In genomic region chr3:32973982-32974381, GRCh38 we compare ENCODE assay signal across 10 cellular contexts. TPM values are rescaled to one million over a fixed set of nuclear protein-coding genes. Genes with fewer than 3 reads are reported as not detected.
DNase-seq lines count a peak whose midpoint lies in the region; ATAC-seq and TF ChIP-seq lines count a peak whose summit lies in the region.
"Had no signal": no experiment of that assay in that cellular context is flagged by ENCODE, and none has a peak within 500 bp of the region (broad histone marks: within the 10 kb centered on the region; RNA-seq: fewer than 3 reads in every experiment).

No MANE protein-coding gene starts in this region.

- ATAC-seq in GM19468 (IDR thresholded peaks at IDR 0.05; ENCODE audit: extremely low read depth, unreplicated experiment) (peak; percentile 71), HG03378 (IDR thresholded peaks at IDR 0.05; ENCODE audit: unreplicated experiment) (peak; percentile 86), gastrocnemius medialis (no peak)
- peak; percentile 89 for ATAC-seq in effector memory CD8-positive, alpha-beta T cell (replicated peaks)
- ATAC-seq: left lung had no signal

- peak overlapping the region in 1 of 2 donors; percentile 51 for H3K27ac Mint-ChIP-seq in effector memory CD8-positive, alpha-beta T cell
- no peak overlapping the region for H3K27ac Mint-ChIP-seq in chondrocyte (ENCODE audit: unreplicated experiment)

- TF ChIP-seq CTCF in GM06990 (IDR thresholded peaks at IDR 0.05; ENCODE audit: insufficient read depth, low read length, poor library complexity, severe bottlenecking), result no peak
- no peak for TF ChIP-seq CTCF in gastrocnemius medialis (IDR thresholded peaks at IDR 0.05 in 4 of 5, conservative IDR thresholded peaks at IDR 0.05 in 1 of 5)
- no peak for TF ChIP-seq CTCF in chondrocyte (IDR thresholded peaks at IDR 0.05)

- H3K4me3 ChIP-seq in GM06990 (replicated peaks; ENCODE audit: low read depth, low read length) (no peak overlapping the region), gastrocnemius medialis (no peak overlapping the region)
- H3K4me3 ChIP-seq: left lung had no signal

- peak overlapping the region; percentile 34 to 58 for H3K4me3 Mint-ChIP-seq in effector memory CD8-positive, alpha-beta T cell
- no peak overlapping the region for H3K4me3 Mint-ChIP-seq in chondrocyte (ENCODE audit: unreplicated experiment)

- intact Hi-C loops in gastrocnemius medialis (cut with DNase I; ENCODE audit: low total_unique reads), result no loop called here

- peaks cover 22 to 53% of the 10 kb centered on the region in 2 donors for H3K4me1 Mint-ChIP-seq in effector memory CD8-positive, alpha-beta T cell (ENCODE audit: low read depth in 2 of 2)
- H3K4me1 Mint-ChIP-seq in chondrocyte (ENCODE audit: low read depth), result peaks cover 6% of the 10 kb centered on the region

- H3K9me3 Mint-ChIP-seq in effector memory CD8-positive, alpha-beta T cell, result no peaks in the 10 kb centered on the region
- no peaks in the 10 kb centered on the region for H3K9me3 Mint-ChIP-seq in chondrocyte (ENCODE audit: low read depth)

- no peaks in the 10 kb centered on the region for H3K27me3 Mint-ChIP-seq in effector memory CD8-positive, alpha-beta T cell
- peaks cover 2% of the 10 kb centered on the region for H3K27me3 Mint-ChIP-seq in chondrocyte (ENCODE audit: low read depth)

- H3K36me3 ChIP-seq in GM06990 (ENCODE audit: control insufficient read depth, insufficient read depth, low read length), result no peaks in the 10 kb centered on the region
- H3K36me3 ChIP-seq in gastrocnemius medialis, result no peaks in the 10 kb centered on the region
- H3K36me3 ChIP-seq: left lung had no signal

- no peaks in the 10 kb centered on the region for H3K27me3 ChIP-seq in GM06990 (replicated peaks; ENCODE audit: control insufficient read depth, insufficient read depth, low read length)
- no peaks in the 10 kb centered on the region for H3K27me3 ChIP-seq in gastrocnemius medialis
- H3K27me3 ChIP-seq: left lung had no signal

- H3K9me3 ChIP-seq in gastrocnemius medialis, result no peaks in the 10 kb centered on the region
- H3K9me3 ChIP-seq: left lung had no signal

- H3K36me3 Mint-ChIP-seq in effector memory CD8-positive, alpha-beta T cell (ENCODE audit: insufficient read depth), result peaks cover 2% of the 10 kb centered on the region
- peaks cover 2% of the 10 kb centered on the region for H3K36me3 Mint-ChIP-seq in chondrocyte (ENCODE audit: low read depth)

- in situ Hi-C loops in gastrocnemius medialis (cut with MboI; ENCODE audit: low sequenced_read_pairs in 4 of 4), result no loop called here

- DNase-seq in GM06990 (ENCODE audit: extremely low read depth, insufficient read length) (peak; percentile 32), mesenteric fat pad (ENCODE audit: low spot score) (no peak), NCI-H1694 (lab: John Stamatoyannopoulos, UW) (no peak), gastrocnemius medialis (no peak), chondrocyte (ENCODE audit: low spot score) (no peak)
- DNase-seq in effector memory CD8-positive, alpha-beta T cell, result peak in 2 of 3 experiments; percentile 27
- DNase-seq: left lung had no signal

- no peak overlapping the region for H3K27ac ChIP-seq in gastrocnemius medialis
- H3K27ac ChIP-seq: KMS-11, left lung had no signal

- no peaks in the 10 kb centered on the region for H3K4me1 ChIP-seq in gastrocnemius medialis

- no peak for TF ChIP-seq POLR2A in gastrocnemius medialis (IDR thresholded peaks at IDR 0.05)

RNA-seq across cellular contexts. Expression of gene CCR4, which starts 22.5 kb away (rescaled TPM):
- total RNA-seq in mesenteric fat pad, result 0.48 TPM
- under 1 TPM in 1 of 4 donors, not detected in 3; 0.07 TPM for total RNA-seq in gastrocnemius medialis
- not detected in 3 replicates for total RNA-seq in chondrocyte

Comparison
In these comparisons a context has a peak if more than half of its experiments do, and no peak if none do; other contexts are left out.
1. DNase-seq: peak in GM06990 (single experiment) and effector memory CD8-positive, alpha-beta T cell (2 of 3); none in mesenteric fat pad (single experiment), NCI-H1694 (single experiment), gastrocnemius medialis (0 of 2) and chondrocyte (single experiment).
2. ATAC-seq: peak in GM19468 (single experiment), HG03378 (single experiment) and effector memory CD8-positive, alpha-beta T cell (single experiment); none in gastrocnemius medialis (0 of 2).